8 cellular contexts compared by ENCODE assay signal in the genomic region with DNA sequence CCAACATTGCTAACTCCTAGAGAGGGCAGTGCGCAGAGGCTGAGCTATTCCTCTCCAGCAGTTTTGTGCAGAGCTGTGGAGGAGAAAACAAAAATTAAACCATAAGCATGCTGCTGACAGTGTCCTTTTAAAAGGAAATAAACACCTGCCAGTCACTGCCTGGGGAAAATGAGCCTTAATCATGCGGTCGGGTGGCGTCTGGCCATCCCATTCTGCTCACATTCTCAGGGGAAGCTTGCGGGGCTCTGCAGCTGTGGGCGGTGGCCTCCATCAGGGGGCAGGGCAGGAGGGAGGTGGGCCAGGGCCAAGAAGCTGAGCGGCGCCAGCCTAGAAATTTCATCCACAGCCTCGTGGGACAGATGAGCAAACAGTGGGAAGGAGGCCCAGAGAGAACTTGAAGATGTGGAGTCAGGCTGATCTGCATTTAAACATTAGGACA.
DNase-seq lines count a peak whose midpoint lies in the region; ATAC-seq and TF ChIP-seq lines count a peak whose summit lies in the region.

No MANE protein-coding gene starts in this region.

- H3K4me3 Mint-ChIP-seq in activated CD8-positive, alpha-beta memory T cell treated with anti-CD3 and anti-CD28 coated beads, Interleukin-2, amount 10 ng/mL, durations not matched to agents 7 days and 5 days, result no peak overlapping the region

- no peaks in the 10 kb centered on the region for H3K36me3 Mint-ChIP-seq in activated CD8-positive, alpha-beta memory T cell treated with anti-CD3 and anti-CD28 coated beads, Interleukin-2, amount 10 ng/mL, durations not matched to agents 7 days and 5 days

- H3K27ac Mint-ChIP-seq in activated CD8-positive, alpha-beta memory T cell treated with anti-CD3 and anti-CD28 coated beads, Interleukin-2, amount 10 ng/mL, durations not matched to agents 7 days and 5 days, result no peak overlapping the region

- H3K36me3 ChIP-seq in lower lobe of right lung (no peaks in the 10 kb centered on the region), aorta (ENCODE audit: control insufficient read depth in 1 of 2, insufficient read depth in 2 of 2, low read length in 1 of 2) (no peaks in the 10 kb centered on the region)

- H3K4me3 ChIP-seq in lower lobe of right lung (no peak overlapping the region), aorta (ENCODE audit: low read length in 2 of 2) (no peak overlapping the region)

- ATAC-seq in activated CD8-positive, alpha-beta memory T cell treated with anti-CD3 and anti-CD28 coated beads, Interleukin-2, amount 10 ng/mL, durations not matched to agents 7 days and 5 days, result no peak
- peak; percentile 66 to 76 for ATAC-seq in lower lobe of right lung
- peak; percentile 87 for ATAC-seq in aorta (ENCODE audit: low FRiP score)
- no peak for ATAC-seq in GM18520 (IDR thresholded peaks at IDR 0.05; ENCODE audit: unreplicated experiment)

- H3K9me3 Mint-ChIP-seq in activated CD8-positive, alpha-beta memory T cell treated with anti-CD3 and anti-CD28 coated beads, Interleukin-2, amount 10 ng/mL, durations not matched to agents 7 days and 5 days (ENCODE audit: low read depth), result no peaks in the 10 kb centered on the region

- 3 to 5% methylated on average over 9 of the region's 9 CpGs for WGBS in aorta, 2 donors

- intact Hi-C loops in lower lobe of right lung (cut with DNase I) (no loop called here), aorta (cut with DNase I) (loop anchor here (5.0 kb wide), 1 partner anchor 66 kb away; no protein-coding TSS in a partner anchor)

- H3K4me1 ChIP-seq in lower lobe of right lung (peaks cover 24% of the 10 kb centered on the region), aorta (ENCODE audit: control insufficient read depth in 1 of 2, insufficient read depth in 2 of 2, low read length in 2 of 2) (peaks cover 0 to 3% of the 10 kb centered on the region in 2 donors)

- peaks cover 8% of the 10 kb centered on the region for H3K4me1 Mint-ChIP-seq in activated CD8-positive, alpha-beta memory T cell treated with anti-CD3 and anti-CD28 coated beads, Interleukin-2, amount 10 ng/mL, durations not matched to agents 7 days and 5 days

- CTCF ChIA-PET in activated CD8-positive, alpha-beta memory T cell treated with anti-CD3 and anti-CD28 coated beads, Interleukin-2, amount 10 ng/mL, durations not matched to agents 7 days and 5 days (lab: Charles Lee), result no interaction called here

- H3K27me3 ChIP-seq in lower lobe of right lung (ENCODE audit: low read depth) (no peaks in the 10 kb centered on the region), aorta (ENCODE audit: control insufficient read depth in 1 of 2, insufficient read depth in 2 of 2, low read length in 1 of 2) (no peaks in the 10 kb centered on the region)

- TF ChIP-seq CTCF in lower lobe of right lung (IDR thresholded peaks at IDR 0.05), result no peak

- H3K27me3 Mint-ChIP-seq in activated CD8-positive, alpha-beta memory T cell treated with anti-CD3 and anti-CD28 coated beads, Interleukin-2, amount 10 ng/mL, durations not matched to agents 7 days and 5 days, result peaks cover 14% of the 10 kb centered on the region

- H3K9me3 ChIP-seq in lower lobe of right lung, result no peaks in the 10 kb centered on the region
- no peaks in the 10 kb centered on the region for H3K9me3 ChIP-seq in aorta (ENCODE audit: control insufficient read depth, low read length)

- peak overlapping the region; percentile 55 for H3K27ac ChIP-seq in cingulate gyrus (ENCODE audit: low read depth, low read length)
- H3K27ac ChIP-seq in lower lobe of right lung, result no peak overlapping the region
- peak overlapping the region in 1 of 2 donors; percentile 16 for H3K27ac ChIP-seq in aorta (ENCODE audit: low read depth in 1 of 2, low read length in 2 of 2)

- peak; percentile 21 for DNase-seq in activated CD8-positive, alpha-beta memory T cell treated with anti-CD3 and anti-CD28 coated beads for 24 hours
- no peak for DNase-seq in activated CD8-positive, alpha-beta memory T cell treated with anti-CD3 and anti-CD28 coated beads, Interleukin-2, amount 10 ng/mL, durations not matched to agents 7 days and 5 days
- peak; percentile 57 for DNase-seq in lower lobe of right lung
- peak; percentile 90 to 91 for DNase-seq in aorta
- no peak for DNase-seq in stimulated activated CD4-positive, alpha-beta T cell treated with anti-CD3 and anti-CD28 coated beads, Interleukin-12 subunit alpha, Interleukin-12 subunit beta, amount 100 ng/mL, for 4 hours
- DNase-seq in LoVo (ENCODE audit: low spot score), result no peak

Comparison
In these comparisons a context has a peak if more than half of its experiments do, and no peak if none do; other contexts are left out.
1. DNase-seq: peak in activated CD8-positive, alpha-beta memory T cell treated with anti-CD3 and anti-CD28 coated beads for 24 hours (single experiment), lower lobe of right lung (single experiment) and aorta (2 of 2); none in activated CD8-positive, alpha-beta memory T cell treated with anti-CD3 and anti-CD28 coated beads, Interleukin-2, amount 10 ng/mL, durations not matched to agents 7 days and 5 days (single experiment), stimulated activated CD4-positive, alpha-beta T cell treated with anti-CD3 and anti-CD28 coated beads, Interleukin-12 subunit alpha, Interleukin-12 subunit beta, amount 100 ng/mL, for 4 hours (single experiment) and LoVo (single experiment).
2. ATAC-seq: peak in lower lobe of right lung (2 of 2) and aorta (single experiment); none in activated CD8-positive, alpha-beta memory T cell treated with anti-CD3 and anti-CD28 coated beads, Interleukin-2, amount 10 ng/mL, durations not matched to agents 7 days and 5 days (single experiment) and GM18520 (single experiment).